1 cellular context compared by ENCODE assay signal in genomic region chr7:64088863-64089262, GRCh38. TPM values are rescaled to one million over a fixed set of nuclear protein-coding genes. Genes with fewer than 3 reads are reported as not detected.
"Had no signal": no experiment of that assay in that cellular context is flagged by ENCODE, and none has a peak within 500 bp of the region (broad histone marks: within the 10 kb centered on the region; RNA-seq: fewer than 3 reads in every experiment).

No MANE protein-coding gene starts in this region.

RNA-seq across cellular contexts. Expression of gene ZNF727, which starts 43.6 kb away (rescaled TPM):
- polyA plus RNA-seq: stomach had no signal
